In the genomic region with DNA sequence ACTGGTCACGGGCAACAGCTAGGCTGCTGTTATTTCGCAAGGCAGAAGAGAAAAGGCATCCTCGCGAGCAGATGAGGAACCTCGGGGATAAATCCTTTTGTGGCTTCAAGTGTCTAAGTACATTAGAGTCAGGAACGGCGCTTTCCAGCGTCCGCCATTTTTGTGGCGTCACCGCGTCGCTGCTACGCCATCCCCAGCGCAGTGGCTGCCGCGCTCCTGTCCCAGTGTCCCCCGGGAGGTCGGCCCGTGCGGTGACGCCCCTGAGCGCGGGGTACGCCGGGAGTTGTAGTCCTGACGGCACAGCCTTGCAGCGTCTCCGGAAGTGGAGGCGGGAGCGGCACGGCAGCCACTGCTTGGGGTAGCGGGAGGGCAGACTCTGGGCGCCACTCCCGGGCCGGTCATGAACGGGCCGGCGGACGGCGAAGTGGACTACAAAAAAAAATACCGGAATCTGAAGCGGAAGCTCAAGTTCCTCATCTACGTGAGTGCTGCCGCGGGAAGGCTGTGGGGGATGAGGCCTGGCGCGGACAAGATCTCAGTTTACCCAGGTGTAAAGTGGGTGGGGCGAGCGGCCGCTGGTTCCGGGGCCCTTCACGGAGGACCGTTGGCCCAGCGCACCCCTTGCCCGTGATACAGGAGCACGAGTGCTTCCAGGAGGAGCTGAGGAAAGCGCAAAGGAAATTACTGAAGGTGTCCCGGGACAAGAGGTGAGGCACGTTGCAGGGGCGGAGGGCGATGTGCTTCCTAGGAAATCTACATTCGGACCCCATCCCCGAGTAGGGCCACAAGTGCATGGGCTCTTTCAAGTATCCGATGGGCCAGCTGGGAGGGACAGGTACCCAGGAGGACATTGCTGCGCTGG, we compare ENCODE assay signal across 8 cellular contexts. TPM values are rescaled to one million over a fixed set of nuclear protein-coding genes. Genes with fewer than 3 reads are reported as not detected.
DNase-seq lines count a peak whose midpoint lies in the region; ATAC-seq and TF ChIP-seq lines count a peak whose summit lies in the region.

A gene with protein sequence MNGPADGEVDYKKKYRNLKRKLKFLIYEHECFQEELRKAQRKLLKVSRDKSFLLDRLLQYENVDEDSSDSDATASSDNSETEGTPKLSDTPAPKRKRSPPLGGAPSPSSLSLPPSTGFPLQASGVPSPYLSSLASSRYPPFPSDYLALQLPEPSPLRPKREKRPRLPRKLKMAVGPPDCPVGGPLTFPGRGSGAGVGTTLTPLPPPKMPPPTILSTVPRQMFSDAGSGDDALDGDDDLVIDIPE (plus strand): TSS at position 331 of the 862 bp plus-strand sequence. CDS start 70 bp downstream, at position 401.

- TF ChIP-seq RAD21 in Ishikawa (IDR thresholded peaks at IDR 0.05; ENCODE audit: low read depth) = no peak; the same call in 1 of the 2 replicates

- TF ChIP-seq EP300 in Ishikawa (IDR thresholded peaks at IDR 0.05; ENCODE audit: borderline replicate concordance) = no peak; the same call in 1 of the 2 replicates

- H3K36me3 Mint-ChIP-seq in activated T-cell treated with anti-CD3 and anti-CD28 coated beads, Interleukin-2, amount 50 U/mL, for 24 hours (ENCODE audit: low read depth) = peaks cover 94% of the 10 kb centered on the region

- ATAC-seq in GM21576 (IDR thresholded peaks at IDR 0.05; ENCODE audit: unreplicated experiment) = peak; percentile 73

- no peaks in the 10 kb centered on the region for H3K9me3 ChIP-seq in mucosa of stomach (ENCODE audit: control insufficient read depth, low read length)

- H3K27ac Mint-ChIP-seq in activated T-cell treated with anti-CD3 and anti-CD28 coated beads, Interleukin-2, amount 50 U/mL, for 24 hours = peak within 1 kb of the TSS; percentile 100

- no peaks in the 10 kb centered on the region for H3K9me3 Mint-ChIP-seq in activated T-cell treated with anti-CD3 and anti-CD28 coated beads, Interleukin-2, amount 50 U/mL, for 24 hours

- no peaks in the 10 kb centered on the region for H3K27me3 Mint-ChIP-seq in activated T-cell treated with anti-CD3 and anti-CD28 coated beads, Interleukin-2, amount 50 U/mL, for 24 hours

- H3K27me3 ChIP-seq in mucosa of stomach (ENCODE audit: control insufficient read depth, insufficient read depth, low read length) = no peaks in the 10 kb centered on the region

- peak; percentile 91 for TF ChIP-seq POLR2A in erythroblast (IDR thresholded peaks at IDR 0.05; ENCODE audit: low read length)

- peak within 1 kb of the TSS; percentile 87 for H3K9ac ChIP-seq in mucosa of stomach (ENCODE audit: low read length)

- DNase-seq in DMS153 treated with DMSO at 0.1 percent for 48 hours (lab: John Stamatoyannopoulos, UW; ENCODE audit: unreplicated experiment) = peak; percentile 91
- DNase-seq in activated T-cell treated with anti-CD3 and anti-CD28 coated beads, Interleukin-2, amount 50 U/mL, for 24 hours = peak; percentile 99
- DNase-seq in erythroblast (lab: John Stamatoyannopoulos, UW) = peak; percentile 98 to 99
- DNase-seq in stimulated activated CD8-positive, alpha-beta memory T cell treated with anti-CD3 and anti-CD28 coated beads, Interleukin-7, amount 100 ng/mL, for 24 hours (ENCODE audit: low read depth) = peak; percentile 99

- no peaks in the 10 kb centered on the region for H3K36me3 ChIP-seq in mucosa of stomach (ENCODE audit: control insufficient read depth, insufficient read depth, low read length)

- H3K4me3 Mint-ChIP-seq in activated T-cell treated with anti-CD3 and anti-CD28 coated beads, Interleukin-2, amount 50 U/mL, for 24 hours = peak within 1 kb of the TSS; percentile 94

- H3K4me1 ChIP-seq in mucosa of stomach (ENCODE audit: control insufficient read depth, insufficient read depth, low read length) = peaks cover 17% of the 10 kb centered on the region

- peaks cover 45% of the 10 kb centered on the region for H3K4me1 Mint-ChIP-seq in activated T-cell treated with anti-CD3 and anti-CD28 coated beads, Interleukin-2, amount 50 U/mL, for 24 hours (ENCODE audit: low read depth)

- peak within 1 kb of the TSS; percentile 85 for H3K4me3 ChIP-seq in mucosa of stomach (ENCODE audit: low read length)

TF ChIP-seq in Ishikawa, 13 proteins besides CTCF, POLR2A, EP300 and RAD21 (continues in another document):
- TF ChIP-seq ZBTB7A (IDR thresholded peaks at IDR 0.05; ENCODE audit: low read depth) (no peak; the same call in 1 of the 2 replicates), YY1 (IDR thresholded peaks at IDR 0.05; ENCODE audit: low read depth) (peak; percentile 95), NFIC (IDR thresholded peaks at IDR 0.05) (no peak; the same call in 1 of the 2 replicates), TEAD4 (IDR thresholded peaks at IDR 0.05) (no peak), CEBPB (IDR thresholded peaks at IDR 0.05) (peak; percentile 19; the same call in 1 of the 2 replicates)
- TF ChIP-seq, protein P1, sequence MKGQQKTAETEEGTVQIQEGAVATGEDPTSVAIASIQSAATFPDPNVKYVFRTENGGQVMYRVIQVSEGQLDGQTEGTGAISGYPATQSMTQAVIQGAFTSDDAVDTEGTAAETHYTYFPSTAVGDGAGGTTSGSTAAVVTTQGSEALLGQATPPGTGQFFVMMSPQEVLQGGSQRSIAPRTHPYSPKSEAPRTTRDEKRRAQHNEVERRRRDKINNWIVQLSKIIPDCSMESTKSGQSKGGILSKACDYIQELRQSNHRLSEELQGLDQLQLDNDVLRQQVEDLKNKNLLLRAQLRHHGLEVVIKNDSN (IDR thresholded peaks at IDR 0.05) = peak; percentile 8; the same call in 1 of the 2 replicates
- TF ChIP-seq, protein P2, sequence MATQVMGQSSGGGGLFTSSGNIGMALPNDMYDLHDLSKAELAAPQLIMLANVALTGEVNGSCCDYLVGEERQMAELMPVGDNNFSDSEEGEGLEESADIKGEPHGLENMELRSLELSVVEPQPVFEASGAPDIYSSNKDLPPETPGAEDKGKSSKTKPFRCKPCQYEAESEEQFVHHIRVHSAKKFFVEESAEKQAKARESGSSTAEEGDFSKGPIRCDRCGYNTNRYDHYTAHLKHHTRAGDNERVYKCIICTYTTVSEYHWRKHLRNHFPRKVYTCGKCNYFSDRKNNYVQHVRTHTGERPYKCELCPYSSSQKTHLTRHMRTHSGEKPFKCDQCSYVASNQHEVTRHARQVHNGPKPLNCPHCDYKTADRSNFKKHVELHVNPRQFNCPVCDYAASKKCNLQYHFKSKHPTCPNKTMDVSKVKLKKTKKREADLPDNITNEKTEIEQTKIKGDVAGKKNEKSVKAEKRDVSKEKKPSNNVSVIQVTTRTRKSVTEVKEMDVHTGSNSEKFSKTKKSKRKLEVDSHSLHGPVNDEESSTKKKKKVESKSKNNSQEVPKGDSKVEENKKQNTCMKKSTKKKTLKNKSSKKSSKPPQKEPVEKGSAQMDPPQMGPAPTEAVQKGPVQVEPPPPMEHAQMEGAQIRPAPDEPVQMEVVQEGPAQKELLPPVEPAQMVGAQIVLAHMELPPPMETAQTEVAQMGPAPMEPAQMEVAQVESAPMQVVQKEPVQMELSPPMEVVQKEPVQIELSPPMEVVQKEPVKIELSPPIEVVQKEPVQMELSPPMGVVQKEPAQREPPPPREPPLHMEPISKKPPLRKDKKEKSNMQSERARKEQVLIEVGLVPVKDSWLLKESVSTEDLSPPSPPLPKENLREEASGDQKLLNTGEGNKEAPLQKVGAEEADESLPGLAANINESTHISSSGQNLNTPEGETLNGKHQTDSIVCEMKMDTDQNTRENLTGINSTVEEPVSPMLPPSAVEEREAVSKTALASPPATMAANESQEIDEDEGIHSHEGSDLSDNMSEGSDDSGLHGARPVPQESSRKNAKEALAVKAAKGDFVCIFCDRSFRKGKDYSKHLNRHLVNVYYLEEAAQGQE (IDR thresholded peaks at IDR 0.05; ENCODE audit: low read depth) = no peak; the same call in 1 of the 2 replicates

TF ChIP-seq in PFSK-1, 5 proteins besides CTCF, POLR2A, EP300 and RAD21:
- TF ChIP-seq SIN3A (IDR thresholded peaks at IDR 0.05; ENCODE audit: borderline replicate concordance, insufficient read depth, low read length) (no peak), TAF1 (IDR thresholded peaks at IDR 0.05; ENCODE audit: borderline replicate concordance, insufficient read depth, low read length) (peak; percentile 84; the same call in 1 of the 2 replicates), POLR2AphosphoS5 (IDR thresholded peaks at IDR 0.05; ENCODE audit: low read depth, low read length) (no peak; the same call in 1 of the 2 replicates), FOXP2 (optimal IDR thresholded peaks at IDR 0.05; ENCODE audit: borderline replicate concordance, extremely low read depth, extremely low read length, insufficient read depth) (peak; percentile 98)
- TF ChIP-seq, protein P2 (IDR thresholded peaks at IDR 0.05; ENCODE audit: insufficient read depth in 1 of 2, low read depth in 2 of 2, low read length in 2 of 2) = peak in 1 of 2 experiments; percentile 8; a peak in 1 of 4 replicates

RNA-seq across cellular contexts. Expression of the gene that starts here (rescaled TPM):
- polyA plus RNA-seq in PFSK-1 (2012; ENCODE audit: insufficient read length, low read depth) = 152 TPM

Comparison
In these comparisons a context has a peak if more than half of its experiments do, and no peak if none do; other contexts are left out.
1. Peak in every context shown above with its lines: DNase-seq, ATAC-seq and H3K4me3 ChIP-seq.